Comparison of ENCODE assay signal across 18 cellular contexts in genomic region chr10:44437837-44438752, GRCh38. TPM values are rescaled to one million over a fixed set of nuclear protein-coding genes. Genes with fewer than 3 reads are reported as not detected.
DNase-seq lines count a peak whose midpoint lies in the region; ATAC-seq, FAIRE-seq and TF ChIP-seq lines count a peak whose summit lies in the region.
"Had no signal": no experiment of that assay in that cellular context is flagged by ENCODE, and none has a peak within 500 bp of the region (broad histone marks: within the 10 kb centered on the region; RNA-seq: fewer than 3 reads in every experiment).

No MANE protein-coding gene starts in this region.

- H3K4me3 ChIP-seq in mucosa of rectum (ENCODE audit: low read length in 2 of 2) (no peak overlapping the region), Peyer's patch (no peak overlapping the region)

- H3K4me3 Mint-ChIP-seq in chondrocyte (ENCODE audit: unreplicated experiment), result no peak overlapping the region
- H3K4me3 Mint-ChIP-seq: IgD-negative memory B cell, natural killer cell had no signal

- no peak overlapping the region for H3K9ac ChIP-seq in mucosa of rectum (ENCODE audit: low read depth in 1 of 2, low read length in 2 of 2)

- H3K27me3 ChIP-seq in mucosa of rectum (ENCODE audit: control insufficient read depth in 2 of 2, insufficient read depth in 2 of 2, low read length in 2 of 2) (no peaks in the 10 kb centered on the region), Peyer's patch (no peaks in the 10 kb centered on the region)

- TF ChIP-seq POLR2A in Peyer's patch (IDR thresholded peaks at IDR 0.05), result no peak

- no peaks in the 10 kb centered on the region for H3K36me3 ChIP-seq in mucosa of rectum (ENCODE audit: control insufficient read depth in 2 of 2, insufficient read depth in 2 of 2, low read length in 2 of 2)
- H3K36me3 ChIP-seq in Peyer's patch, result no peaks in the 10 kb centered on the region

- peak; percentile 81 for ATAC-seq in Right ventricle myocardium superior (ENCODE audit: poor library complexity)
- ATAC-seq: activated naive CD4-positive, alpha-beta T cell treated with anti-CD3 and anti-CD28 coated beads, Interleukin-2, amount 50 U/mL, for 72 hours; natural killer cell had no signal

- H3K9me3 ChIP-seq in mucosa of rectum (ENCODE audit: control insufficient read depth in 2 of 2, low read length in 2 of 2) (no peaks in the 10 kb centered on the region), Peyer's patch (no peaks in the 10 kb centered on the region)

- H3K4me1 Mint-ChIP-seq in chondrocyte (ENCODE audit: low read depth), result peaks cover 12% of the 10 kb centered on the region
- H3K4me1 Mint-ChIP-seq: IgD-negative memory B cell, natural killer cell had no signal

- peaks cover 9% of the 10 kb centered on the region for H3K27me3 Mint-ChIP-seq in chondrocyte (ENCODE audit: low read depth)

- intact Hi-C loops in Right ventricle myocardium superior (cut with DNase I), result no loop called here

- H3K9me3 Mint-ChIP-seq in chondrocyte (ENCODE audit: low read depth), result peaks cover 10% of the 10 kb centered on the region

- H3K27ac Mint-ChIP-seq in chondrocyte (ENCODE audit: unreplicated experiment), result no peak overlapping the region
- H3K27ac Mint-ChIP-seq: IgD-negative memory B cell, natural killer cell had no signal

- FAIRE-seq in RCC 7860 (lab: Jason Lieb, UNC), result no peak
- FAIRE-seq: D721Med, H1 had no signal

- DNase-seq in AG20443 (ENCODE audit: low spot score) (peak; percentile 35), NCI-H2171 (lab: John Stamatoyannopoulos, UW) (peak; percentile 46), Right ventricle myocardium superior (no peak), superior temporal gyrus (ENCODE audit: extremely low spot score) (no peak), chondrocyte (ENCODE audit: low spot score) (no peak), Peyer's patch (no peak), RCC 7860 (ENCODE audit: low spot score) (no peak)
- DNase-seq: activated CD4-positive, alpha-beta T cell treated with anti-CD3 and anti-CD28 coated beads for 1 hour; cerebellar nuclear complex; natural killer cell; NCI-H1694; stimulated activated naive CD4-positive, alpha-beta T cell; T-helper 1 cell had no signal

- peaks cover 2% of the 10 kb centered on the region for H3K36me3 Mint-ChIP-seq in chondrocyte (ENCODE audit: low read depth)
- H3K36me3 Mint-ChIP-seq: IgD-negative memory B cell had no signal

- no peak for TF ChIP-seq CTCF in chondrocyte (IDR thresholded peaks at IDR 0.05)
- TF ChIP-seq CTCF in Peyer's patch (IDR thresholded peaks at IDR 0.05), result no peak

- H3K27ac ChIP-seq in mucosa of rectum (ENCODE audit: low read depth in 2 of 2, low read length in 2 of 2) (peak overlapping the region; percentile 51 to 54), Peyer's patch (peak overlapping the region in 1 of 4 donors; percentile 46)

- no peaks in the 10 kb centered on the region for H3K4me1 ChIP-seq in mucosa of rectum (ENCODE audit: control insufficient read depth in 2 of 2, insufficient read depth in 2 of 2, low read length in 2 of 2)
- no peaks in the 10 kb centered on the region for H3K4me1 ChIP-seq in Peyer's patch

RNA-seq across cellular contexts. Expression of gene CXCL12, which starts 53.2 kb away (rescaled TPM):
- total RNA-seq in Right ventricle myocardium superior, result 117 TPM
- 22.7 to 69.4 TPM (median 65.5 TPM) in 3 replicates for total RNA-seq in chondrocyte
- 10 to 100 TPM in 2 of 4 donors, 1 to 10 TPM in 2; 6.7 to 65.2 (median 13.9) TPM for total RNA-seq in Peyer's patch
- total RNA-seq: natural killer cell had no signal

Comparison
In these comparisons a context has a peak if more than half of its experiments do, and no peak if none do; other contexts are left out.
1. DNase-seq: peak in AG20443 (single experiment) and NCI-H2171 (single experiment); none in Right ventricle myocardium superior (single experiment), superior temporal gyrus (single experiment), chondrocyte (single experiment), Peyer's patch (0 of 3) and RCC 7860 (single experiment).